21 cellular contexts compared by ENCODE assay signal in genomic region chr10:6702030-6702429, GRCh38.
"Had no signal": no experiment of that assay in that cellular context is flagged by ENCODE, and none has a peak within 500 bp of the region (broad histone marks: within the 10 kb centered on the region; RNA-seq: fewer than 3 reads in every experiment).

No MANE protein-coding gene starts in this region.

- H3K9me3 ChIP-seq: ascending aorta, esophagus squamous epithelium had no signal

- H3K27me3 ChIP-seq: ascending aorta, esophagus squamous epithelium had no signal

- H3K4me1 ChIP-seq: ascending aorta, esophagus squamous epithelium had no signal

- H3K4me3 ChIP-seq: ascending aorta, coronary artery, esophagus squamous epithelium had no signal

- ATAC-seq: activated CD4-positive, alpha-beta T cell treated with anti-CD3 and anti-CD28 coated beads for 36 hours; activated CD4-positive, CD25-positive, alpha-beta regulatory T cell treated with anti-CD3 and anti-CD28 coated beads, Interleukin-2, amount 50 U/mL, for 24 hours; activated CD8-positive, alpha-beta memory T cell treated with anti-CD3 and anti-CD28 coated beads, Interleukin-2, amount 10 ng/mL, durations not matched to agents 7 days and 5 days; activated CD8-positive, alpha-beta T cell treated with anti-CD3 and anti-CD28 coated beads, Interleukin-2, amount 10 ng/mL, durations not matched to agents 7 days and 5 days; T-helper 17 cell had no signal

- H3K27ac ChIP-seq: ascending aorta, coronary artery, epithelial cell of prostate, esophagus squamous epithelium, WERI-Rb-1 had no signal

- DNase-seq: activated B cell treated with CpG ODN at 0.5 μM for 24 hours; activated CD4-positive, alpha-beta memory T cell treated with anti-CD3 and anti-CD28 coated beads for 36 hours; activated CD4-positive, alpha-beta T cell treated with anti-CD3 and anti-CD28 coated beads, Interleukin-2, amount 10 ng/mL, durations not matched to agents 24 days and 14 days; activated CD8-positive, alpha-beta memory T cell treated with anti-CD3 and anti-CD28 coated beads, Interleukin-2, amount 10 ng/mL, durations not matched to agents 7 days and 5 days; activated CD8-positive, alpha-beta memory T cell treated with anti-CD3 and anti-CD28 coated beads, Interleukin-2, amount 50 U/mL, for 4 hours; activated effector memory CD4-positive, alpha-beta T cell treated with anti-CD3 and anti-CD28 coated beads, Interleukin-2, amount 50 U/mL, for 16 hours; activated naive CD8-positive, alpha-beta T cell treated with anti-CD3 and anti-CD28 coated beads, Interleukin-2, amount 10 ng/mL, durations not matched to agents 7 days and 5 days; activated T-cell treated with anti-CD3 and anti-CD28 coated beads, Interleukin-2, amount 50 U/mL, for 1 hour; effector CD4-positive, alpha-beta T cell; esophagus squamous epithelium; foreskin melanocyte; T-helper 1 cell; T-helper 17 cell; T1000; WERI-Rb-1 had no signal

- H3K36me3 ChIP-seq: ascending aorta, esophagus squamous epithelium, WERI-Rb-1 had no signal
